In the genomic region with DNA sequence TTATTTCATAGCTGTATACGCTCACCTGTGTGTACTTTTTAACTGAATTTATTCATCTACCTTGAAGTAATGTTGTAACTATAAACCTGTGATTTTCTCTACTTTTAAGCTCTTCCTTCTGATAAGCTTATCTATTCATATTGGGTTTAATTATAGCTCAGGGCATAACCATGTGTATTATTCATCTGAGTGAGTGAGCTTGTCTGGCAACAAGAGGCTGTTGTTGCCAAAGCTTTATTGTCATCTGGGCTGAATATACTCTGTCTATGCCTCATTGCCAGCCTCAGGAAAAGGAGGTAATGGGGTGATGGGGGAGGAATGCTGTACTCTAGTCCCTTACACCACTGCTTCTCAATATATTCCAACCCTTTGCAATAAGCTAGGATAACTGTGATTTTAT, we compare ENCODE assay signal across 19 cellular contexts.
DNase-seq lines count a peak whose midpoint lies in the region; ATAC-seq, FAIRE-seq and TF ChIP-seq lines count a peak whose summit lies in the region.
"Had no signal": no experiment of that assay in that cellular context is flagged by ENCODE, and none has a peak within 500 bp of the region (broad histone marks: within the 10 kb centered on the region; RNA-seq: fewer than 3 reads in every experiment).

No MANE protein-coding gene starts in this region.

- H3K27ac Mint-ChIP-seq in T-helper 2 cell treated with Interferon-gamma antibody and Interleukin-4, amounts not matched to agents 5 μg/mL and 100 μg/mL, for 36 hours: no peak overlapping the region
- H3K27ac Mint-ChIP-seq: activated CD4-positive, alpha-beta memory T cell treated with anti-CD3 and anti-CD28 coated beads for 36 hours; natural killer cell treated with Interleukin-12 subunit alpha and Interleukin-12 subunit beta and Interleukin-15 and Interleukin-18, amount 100 ng/mL, for 72 hours had no signal

- FAIRE-seq in small intestine (lab: Jason Lieb, UNC): no peak

- DNase-seq in NCI-H748 (lab: John Stamatoyannopoulos, UW; ENCODE audit: unreplicated experiment): peak; percentile 14
- DNase-seq in NCI-H748 treated with DMSO at 0.1 percent for 48 hours (lab: John Stamatoyannopoulos, UW): no peak
- no peak for DNase-seq in heart right ventricle
- DNase-seq in small intestine: peak; percentile 13
- DNase-seq in amygdala (lab: John Stamatoyannopoulos, UW): no peak
- DNase-seq in T-helper 2 cell treated with Interferon-gamma antibody and Interleukin-4, amounts not matched to agents 5 μg/mL and 100 μg/mL, for 36 hours (ENCODE audit: low spot score): no peak
- DNase-seq: 8988T; activated CD4-positive, alpha-beta memory T cell treated with anti-CD3 and anti-CD28 coated beads for 36 hours; activated effector memory CD4-positive, alpha-beta T cell treated with Interleukin-2 at 50 U/mL for 16 hours; Caco-2; esophagus squamous epithelium; NCI-H2171; spleen; T-helper 2 cell had no signal

- ATAC-seq in heart right ventricle (peak; percentile 28 to 92 (median 86)), HG03045 (IDR thresholded peaks at IDR 0.05; ENCODE audit: unreplicated experiment) (no peak)
- ATAC-seq: natural killer cell treated with Interleukin-12 subunit alpha and Interleukin-12 subunit beta and Interleukin-15 and Interleukin-18, amount 100 ng/mL, for 72 hours; Panc1 had no signal

- H3K27ac ChIP-seq in VCaP (peak overlapping the region; percentile 54), heart right ventricle (peak overlapping the region in 9 of 10 donors; percentile 4 to 67 (median 23)), small intestine (ENCODE audit: low read depth in 1 of 2, low read length in 1 of 2) (no peak overlapping the region)
- H3K27ac ChIP-seq: esophagus squamous epithelium, spleen had no signal

- H3K4me3 ChIP-seq in heart right ventricle (no peak overlapping the region), small intestine (ENCODE audit: low read depth in 1 of 2, low read length in 2 of 2) (no peak overlapping the region)
- H3K4me3 ChIP-seq: esophagus squamous epithelium, spleen had no signal

- intact Hi-C loops in heart right ventricle (cut with DNase I): no loop called here

- TF ChIP-seq CTCF in VCaP (conservative IDR thresholded peaks at IDR 0.05): no peak
- TF ChIP-seq CTCF in heart right ventricle (IDR thresholded peaks at IDR 0.05): no peak

- H3K9me3 Mint-ChIP-seq in T-helper 2 cell treated with Interferon-gamma antibody and Interleukin-4, amounts not matched to agents 5 μg/mL and 100 μg/mL, for 36 hours: no peaks in the 10 kb centered on the region
- H3K9me3 Mint-ChIP-seq: activated CD4-positive, alpha-beta memory T cell treated with anti-CD3 and anti-CD28 coated beads for 36 hours; central memory CD8-positive, alpha-beta T cell; natural killer cell treated with Interleukin-12 subunit alpha and Interleukin-12 subunit beta and Interleukin-15 and Interleukin-18, amount 100 ng/mL, for 72 hours had no signal

- no peak overlapping the region for H3K4me3 Mint-ChIP-seq in T-helper 2 cell treated with Interferon-gamma antibody and Interleukin-4, amounts not matched to agents 5 μg/mL and 100 μg/mL, for 36 hours
- H3K4me3 Mint-ChIP-seq: activated CD4-positive, alpha-beta memory T cell treated with anti-CD3 and anti-CD28 coated beads for 36 hours; central memory CD8-positive, alpha-beta T cell; natural killer cell treated with Interleukin-12 subunit alpha and Interleukin-12 subunit beta and Interleukin-15 and Interleukin-18, amount 100 ng/mL, for 72 hours had no signal

- no peaks in the 10 kb centered on the region for H3K36me3 Mint-ChIP-seq in T-helper 2 cell treated with Interferon-gamma antibody and Interleukin-4, amounts not matched to agents 5 μg/mL and 100 μg/mL, for 36 hours (ENCODE audit: low read depth)
- H3K36me3 Mint-ChIP-seq: activated CD4-positive, alpha-beta memory T cell treated with anti-CD3 and anti-CD28 coated beads for 36 hours; natural killer cell treated with Interleukin-12 subunit alpha and Interleukin-12 subunit beta and Interleukin-15 and Interleukin-18, amount 100 ng/mL, for 72 hours had no signal

- H3K27me3 ChIP-seq in heart right ventricle: no peaks in the 10 kb centered on the region
- no peaks in the 10 kb centered on the region for H3K27me3 ChIP-seq in small intestine (ENCODE audit: control insufficient read depth in 2 of 2, insufficient read depth in 2 of 2, low read length in 2 of 2)
- H3K27me3 ChIP-seq: esophagus squamous epithelium, spleen had no signal

- H3K9me3 ChIP-seq in heart right ventricle (no peaks in the 10 kb centered on the region), small intestine (ENCODE audit: control insufficient read depth, low read depth) (no peaks in the 10 kb centered on the region)
- H3K9me3 ChIP-seq: Caco-2, esophagus squamous epithelium, spleen had no signal

- peaks cover 0 to 34% (median 14%) of the 10 kb centered on the region in 9 donors for H3K4me1 ChIP-seq in heart right ventricle
- no peaks in the 10 kb centered on the region for H3K4me1 ChIP-seq in small intestine (ENCODE audit: control insufficient read depth in 2 of 2, insufficient read depth in 1 of 2, low read depth in 1 of 2, low read length in 1 of 2)
- H3K4me1 ChIP-seq: Caco-2, spleen had no signal

- WGBS in heart right ventricle, 2 donors: 91 to 99% methylated on average over 1 of the region's 1 CpG
- 16 to 64% (median 41%) methylated on average over 1 of the region's 1 CpG for WGBS in small intestine, 3 donors

- H3K36me3 ChIP-seq in heart right ventricle: no peaks in the 10 kb centered on the region
- no peaks in the 10 kb centered on the region for H3K36me3 ChIP-seq in small intestine (ENCODE audit: control insufficient read depth in 2 of 2, insufficient read depth in 2 of 2, low read length in 2 of 2)
- H3K36me3 ChIP-seq: esophagus squamous epithelium, spleen had no signal

- no peaks in the 10 kb centered on the region for H3K4me1 Mint-ChIP-seq in T-helper 2 cell treated with Interferon-gamma antibody and Interleukin-4, amounts not matched to agents 5 μg/mL and 100 μg/mL, for 36 hours (ENCODE audit: low read depth)
- H3K4me1 Mint-ChIP-seq: central memory CD8-positive, alpha-beta T cell had no signal

- H3K27me3 Mint-ChIP-seq in T-helper 2 cell treated with Interferon-gamma antibody and Interleukin-4, amounts not matched to agents 5 μg/mL and 100 μg/mL, for 36 hours (ENCODE audit: low read depth): no peaks in the 10 kb centered on the region
- H3K27me3 Mint-ChIP-seq: activated CD4-positive, alpha-beta memory T cell treated with anti-CD3 and anti-CD28 coated beads for 36 hours had no signal

Comparison
In these comparisons a context has a peak if more than half of its experiments do, and no peak if none do; other contexts are left out.
1. DNase-seq: peak in NCI-H748 (single experiment) and small intestine (single experiment); none in NCI-H748 treated with DMSO at 0.1 percent for 48 hours (single experiment), heart right ventricle (0 of 2), amygdala (0 of 56) and T-helper 2 cell treated with Interferon-gamma antibody and Interleukin-4, amounts not matched to agents 5 μg/mL and 100 μg/mL, for 36 hours (single experiment).
2. H3K27ac ChIP-seq: peak in VCaP (single experiment) and heart right ventricle (9 of 10); none in small intestine (0 of 2).